ENCODE assay signal across 8 cellular contexts in genomic region chr10:1056326-1057105, GRCh38. TPM values are rescaled to one million over a fixed set of nuclear protein-coding genes. Genes with fewer than 3 reads are reported as not detected.
DNase-seq lines count a peak whose midpoint lies in the region; ATAC-seq and TF ChIP-seq lines count a peak whose summit lies in the region.

Gene WDR37 (plus strand): TSS chr10:1056385. CDS start chr10:1072156, 15,771 bp downstream.

- no peaks in the 10 kb centered on the region for H3K9me3 ChIP-seq in HAP-1
- no peaks in the 10 kb centered on the region for H3K9me3 ChIP-seq in MM.1S (replicated peaks; ENCODE audit: insufficient read depth, low read length)
- no peaks in the 10 kb centered on the region for H3K9me3 ChIP-seq in adipocyte (ENCODE audit: control insufficient read depth, low read length)
- no peaks in the 10 kb centered on the region for H3K9me3 ChIP-seq in heart right ventricle
- no peaks in the 10 kb centered on the region for H3K9me3 ChIP-seq in upper lobe of left lung

- H2AFZ ChIP-seq in MM.1S (ENCODE audit: low read length), result peak within 1 kb of the TSS; percentile 92

- H3K9me3 Mint-ChIP-seq in T-cell, result no peaks in the 10 kb centered on the region

- DNase-seq in HAP-1 (ENCODE audit: low spot score in 2 of 2) (peak; percentile 67 to 92), MM.1S (peak; percentile 77), T-cell (peak; percentile 70 to 90 (median 82)), adipocyte (ENCODE audit: low read depth) (peak; percentile 93), heart right ventricle (peak; percentile 88 to 93), posterior vena cava (ENCODE audit: low spot score) (peak; percentile 96), upper lobe of left lung (peak; percentile 85 to 98)

- H3K4me3 Mint-ChIP-seq in T-cell, result peak within 1 kb of the TSS; percentile 93 to 98 (median 95)

- no peak for TF ChIP-seq CTCF in MM.1S (IDR thresholded peaks at IDR 0.05; ENCODE audit: low read length)
- no peak for TF ChIP-seq CTCF in heart right ventricle (IDR thresholded peaks at IDR 0.05)
- TF ChIP-seq CTCF in upper lobe of left lung (IDR thresholded peaks at IDR 0.05), result no peak

- H3K27me3 ChIP-seq in HAP-1 (ENCODE audit: low read depth) (no peaks in the 10 kb centered on the region), MM.1S (replicated peaks; ENCODE audit: insufficient read depth, low read length) (no peaks in the 10 kb centered on the region), adipocyte (replicated peaks; ENCODE audit: control insufficient read depth, insufficient read depth, low read length) (no peaks in the 10 kb centered on the region), heart right ventricle (no peaks in the 10 kb centered on the region), upper lobe of left lung (no peaks in the 10 kb centered on the region)

- peak; percentile 94 to 96 (median 96) for ATAC-seq in T-cell (replicated peaks in 1 of 4)
- peak; percentile 94 to 98 (median 96) for ATAC-seq in heart right ventricle
- peak; percentile 96 to 99 for ATAC-seq in upper lobe of left lung (ENCODE audit: low FRiP score in 2 of 2)

- in situ Hi-C loops in HAP-1 (cut with MboI; ENCODE audit: low sequenced_read_pairs), result no loop called here

- WGBS in heart right ventricle, 2 donors, result 0% methylated on average over 82 to 87 of the region's 87 CpGs
- 0 to 1% methylated on average over 12 to 52 of the region's 87 CpGs for WGBS in upper lobe of left lung, 2 donors

- peaks cover 84 to 92% (median 89%) of the 10 kb centered on the region in 3 donors for H3K4me1 Mint-ChIP-seq in T-cell

- no peaks in the 10 kb centered on the region for H4K20me1 ChIP-seq in MM.1S (ENCODE audit: insufficient read depth, low read length)

- H3K79me2 ChIP-seq in MM.1S (ENCODE audit: low read length), result peaks cover 97% of the 10 kb centered on the region

- H3K9ac ChIP-seq in MM.1S (ENCODE audit: low read length), result peak within 1 kb of the TSS; percentile 92
- H3K9ac ChIP-seq in adipocyte (ENCODE audit: low read length), result peak within 1 kb of the TSS; percentile 99

- peak within 1 kb of the TSS; percentile 96 for H3K4me3 ChIP-seq in HAP-1
- H3K4me3 ChIP-seq in MM.1S (ENCODE audit: low read length), result peak within 1 kb of the TSS; percentile 96
- peak within 1 kb of the TSS; percentile 99 for H3K4me3 ChIP-seq in adipocyte (ENCODE audit: low read length)
- peak within 1 kb of the TSS; percentile 54 to 97 (median 91) for H3K4me3 ChIP-seq in heart right ventricle
- peak within 1 kb of the TSS; percentile 63 to 98 (median 96) for H3K4me3 ChIP-seq in upper lobe of left lung

- H3K36me3 Mint-ChIP-seq in T-cell, result peaks cover 22% of the 10 kb centered on the region

- H3K27ac Mint-ChIP-seq in T-cell, result peak within 1 kb of the TSS; percentile 90 to 92

- peaks cover 31% of the 10 kb centered on the region for H3K4me1 ChIP-seq in HAP-1
- peaks cover 23% of the 10 kb centered on the region for H3K4me1 ChIP-seq in MM.1S (ENCODE audit: low read length)
- H3K4me1 ChIP-seq in adipocyte (ENCODE audit: control insufficient read depth, insufficient read depth, low read length), result peaks cover 27% of the 10 kb centered on the region
- H3K4me1 ChIP-seq in heart right ventricle, result peaks cover 8 to 82% (median 65%) of the 10 kb centered on the region in 9 donors
- H3K4me1 ChIP-seq in upper lobe of left lung, result peaks cover 32 to 44% (median 36%) of the 10 kb centered on the region in 4 donors

- POLR2A ChIA-PET in T-cell (lab: Charles Lee), result interaction anchor here in 1 of 2 donors (0.6 kb wide), 1 partner anchor 69 kb away, joined by 3 read pairs; the partner anchor contains the start of gene GTPBP4

- H3F3A ChIP-seq in MM.1S (ENCODE audit: insufficient read depth, low read length), result no peaks in the 10 kb centered on the region

- CTCF ChIA-PET in T-cell (lab: Charles Lee), result interaction anchor here in 1 of 2 donors (0.7 kb wide), 1 partner anchor 56 kb away, joined by 3 read pairs; no protein-coding TSS in a partner anchor

- no peaks in the 10 kb centered on the region for H3K9me2 ChIP-seq in MM.1S (replicated peaks; ENCODE audit: insufficient read depth, low read length)

- no peaks in the 10 kb centered on the region for H3K27me3 Mint-ChIP-seq in T-cell

- H3K36me3 ChIP-seq in HAP-1 (replicated peaks) (peaks cover 18% of the 10 kb centered on the region), MM.1S (replicated peaks; ENCODE audit: insufficient read depth, low read length) (no peaks in the 10 kb centered on the region), adipocyte (ENCODE audit: control insufficient read depth, insufficient read depth, low read length, severe bottlenecking) (peaks cover 20% of the 10 kb centered on the region), heart right ventricle (peaks cover 0 to 42% (median 5%) of the 10 kb centered on the region in 9 donors), upper lobe of left lung (peaks cover 0 to 11% (median 2%) of the 10 kb centered on the region in 4 donors)

- intact Hi-C loops in heart right ventricle (cut with DNase I), result loop anchor here in 1 of 10 donors (10.0 kb wide), 1 partner anchor 122 kb away; the partner anchor contains the start of gene LARP4B
- intact Hi-C loops in posterior vena cava (cut with DNase I), result no loop called here

- peak; percentile 66 for TF ChIP-seq POLR2A in GM10847 (IDR thresholded peaks at IDR 0.05; ENCODE audit: extremely low read depth, insufficient read length)
- peak; percentile 62 to 88 (median 77) for TF ChIP-seq POLR2A in upper lobe of left lung (IDR thresholded peaks at IDR 0.05)

- peak in 2 of 4 donors; percentile 8 to 25 for TF ChIP-seq EP300 in upper lobe of left lung (IDR thresholded peaks at IDR 0.05)

- H3K4me2 ChIP-seq in MM.1S (ENCODE audit: low read depth, low read length), result peak within 1 kb of the TSS; percentile 73

- H3K27ac ChIP-seq in MM.1S (ENCODE audit: low read length), result peak within 1 kb of the TSS; percentile 79
- H3K27ac ChIP-seq in heart right ventricle, result peak within 1 kb of the TSS; percentile 92 to 100 (median 99)
- peak within 1 kb of the TSS; percentile 98 to 100 (median 99) for H3K27ac ChIP-seq in upper lobe of left lung

RNA-seq across cellular contexts. Expression of gene WDR37, which starts in this region (rescaled TPM):
- total RNA-seq in T-cell (10 to 100 TPM; 34.6 to 40.4 (median 37.3) TPM), heart right ventricle (10 to 100 TPM; 25.0 to 36.5 (median 32.6) TPM), posterior vena cava (10 to 100 TPM; 16.6 to 16.9 TPM), upper lobe of left lung (10 to 100 TPM; 18.1 to 31.4 (median 19.9) TPM)
- polyA plus RNA-seq in heart right ventricle, result 10 to 100 TPM in 1 of 2 donors, 1 to 10 TPM in 1; 6.8 to 15.0 TPM

Comparison
In these comparisons a context has a peak if more than half of its experiments do, and no peak if none do; other contexts are left out.
1. Peak in every context shown above with its lines: DNase-seq, ATAC-seq, H3K4me3 ChIP-seq and H3K27ac ChIP-seq.